ENCODE assay signal across 8 cellular contexts in genomic region chr14:63454863-63455622, GRCh38.
DNase-seq lines count a peak whose midpoint lies in the region; ATAC-seq and TF ChIP-seq lines count a peak whose summit lies in the region.

No MANE protein-coding gene starts in this region.

- H3K79me2 ChIP-seq in OCI-LY3 (ENCODE audit: low read length) = peaks cover 46% of the 10 kb centered on the region

- 0 out of 2 replicates have a peak overlapping the region, but pooled peaks have one; percentile 13 for H3K4me2 ChIP-seq in OCI-LY3 (ENCODE audit: low read length)

- H3K9me3 ChIP-seq in OCI-LY3 (ENCODE audit: insufficient read depth, low read length) = no peaks in the 10 kb centered on the region
- H3K9me3 ChIP-seq in ovary = no peaks in the 10 kb centered on the region

- 89 to 99% (median 91%) methylated on average over 2 of the region's 2 CpGs for WGBS in ovary, 3 donors

- no peak for TF ChIP-seq POLR2A in ovary (IDR thresholded peaks at IDR 0.05)

- ATAC-seq in HG02763 (IDR thresholded peaks at IDR 0.05; ENCODE audit: unreplicated experiment) = peak; percentile 51
- ATAC-seq in GM19467 (IDR thresholded peaks at IDR 0.05; ENCODE audit: unreplicated experiment) = no peak
- no peak for ATAC-seq in HG02610 (IDR thresholded peaks at IDR 0.05; ENCODE audit: unreplicated experiment)

- intact Hi-C loops in ovary (cut with DNase I) = no loop called here

- no peak for TF ChIP-seq EP300 in ovary (IDR thresholded peaks at IDR 0.05)

- no peak overlapping the region for H3K9ac ChIP-seq in OCI-LY3 (ENCODE audit: low read length)

- H3K4me3 ChIP-seq in OCI-LY3 (ENCODE audit: low read length) (no peak overlapping the region), kidney epithelial cell (ENCODE audit: low read depth, low read length) (no peak overlapping the region), ovary (no peak overlapping the region)

- H3K4me1 ChIP-seq in OCI-LY3 (ENCODE audit: low read length) (peaks cover 11% of the 10 kb centered on the region), ovary (ENCODE audit: insufficient read depth) (peaks cover 3% of the 10 kb centered on the region)

- peak; percentile 29 for DNase-seq in GM03348 (ENCODE audit: low spot score)
- DNase-seq in kidney epithelial cell (ENCODE audit: low read depth) = peak; percentile 41
- DNase-seq in activated CD8-positive, alpha-beta memory T cell treated with anti-CD3 and anti-CD28 coated beads, Interleukin-2, amount 50 U/mL, for 4 hours = no peak
- DNase-seq in ovary = no peak

- TF ChIP-seq CTCF in OCI-LY3 (IDR thresholded peaks at IDR 0.05; ENCODE audit: low read depth, low read length) (no peak), kidney epithelial cell (IDR thresholded peaks at IDR 0.05; ENCODE audit: insufficient read depth, low read length, poor library complexity, severe bottlenecking) (no peak), ovary (IDR thresholded peaks at IDR 0.05) (no peak)

- H3K27ac ChIP-seq in OCI-LY3 (ENCODE audit: low read length) (no peak overlapping the region), ovary (no peak overlapping the region)

- H3K27me3 ChIP-seq in OCI-LY3 (ENCODE audit: low read depth, low read length) (no peaks in the 10 kb centered on the region), kidney epithelial cell (ENCODE audit: control insufficient read depth, insufficient read depth, low read length) (no peaks in the 10 kb centered on the region), ovary (no peaks in the 10 kb centered on the region)

- H2AFZ ChIP-seq in OCI-LY3 (ENCODE audit: low read depth, low read length) = no peak overlapping the region

- H3K36me3 ChIP-seq in OCI-LY3 (replicated peaks; ENCODE audit: low read depth, low read length) (peaks cover 3% of the 10 kb centered on the region), kidney epithelial cell (ENCODE audit: control insufficient read depth, insufficient read depth, low read length) (no peaks in the 10 kb centered on the region), ovary (no peaks in the 10 kb centered on the region)

- peaks cover 22% of the 10 kb centered on the region for H4K20me1 ChIP-seq in OCI-LY3 (ENCODE audit: insufficient read depth, low read length)

Comparison
In these comparisons a context has a peak if more than half of its experiments do, and no peak if none do; other contexts are left out.
1. DNase-seq: peak in GM03348 (single experiment) and kidney epithelial cell (single experiment); none in activated CD8-positive, alpha-beta memory T cell treated with anti-CD3 and anti-CD28 coated beads, Interleukin-2, amount 50 U/mL, for 4 hours (single experiment) and ovary (0 of 5).